16 cellular contexts compared by ENCODE assay signal in the genomic region with DNA sequence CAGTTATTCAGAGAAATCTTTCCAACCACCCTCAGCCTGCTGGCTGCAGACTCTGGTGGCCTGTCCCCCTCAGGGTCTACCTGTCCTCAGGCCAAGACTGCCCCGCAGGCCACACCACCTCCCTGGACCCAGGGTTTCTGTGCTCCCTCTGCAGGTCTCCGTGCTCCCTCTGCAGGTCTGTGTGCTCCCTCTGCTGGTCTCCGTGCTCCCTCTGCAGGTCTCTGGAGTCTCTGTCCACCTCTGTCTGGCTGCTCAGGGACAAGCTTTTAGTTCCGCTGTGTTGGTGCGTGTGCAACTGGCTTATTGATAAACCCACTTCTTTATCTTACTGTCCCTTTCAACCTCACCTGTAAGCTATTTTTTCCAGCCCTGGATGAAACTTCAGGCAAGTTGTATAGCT. TPM values are rescaled to one million over a fixed set of nuclear protein-coding genes. Genes with fewer than 3 reads are reported as not detected.
A peak's percentile ranks its signal among the peaks of the same experiment; 100 is the strongest.
DNase-seq lines count a peak whose midpoint lies in the region; ATAC-seq and TF ChIP-seq lines count a peak whose summit lies in the region.
"Had no signal": no experiment of that assay in that cellular context is flagged by ENCODE, and none has a peak within 500 bp of the region (broad histone marks: within the 10 kb centered on the region; RNA-seq: fewer than 3 reads in every experiment).

No MANE protein-coding gene starts in this region.

- in situ Hi-C loops in GM13976 (cut with MboI; ENCODE audit: low sequenced_read_pairs, unreplicated experiment) = no loop called here

- TF ChIP-seq CTCF in AG09309 (IDR thresholded peaks at IDR 0.05; ENCODE audit: control insufficient read depth, insufficient read depth, low read depth, low read length, missing control alignments) = peak; percentile 35
- peak; percentile 4 to 45 (median 24); a peak in 2 of 6 replicates for TF ChIP-seq CTCF in HCT116 (IDR thresholded peaks at IDR 0.05 in 2 of 3, conservative IDR thresholded peaks at IDR 0.05 in 1 of 3; ENCODE audit: borderline replicate concordance in 1 of 3, insufficient read depth in 1 of 3, low read depth in 2 of 3, low read length in 2 of 3)
- peak; percentile 40 for TF ChIP-seq CTCF in fibroblast of villous mesenchyme (IDR thresholded peaks at IDR 0.05; ENCODE audit: insufficient read depth, low read depth, low read length)
- no peak for TF ChIP-seq CTCF in tibial artery (IDR thresholded peaks at IDR 0.05)
- no peak for TF ChIP-seq CTCF in GM13976 (IDR thresholded peaks at IDR 0.05; ENCODE audit: borderline replicate concordance, control extremely low read depth, extremely low read depth, insufficient read depth, missing control alignments)

- TF ChIP-seq POLR2A in HCT116 (IDR thresholded peaks at IDR 0.05; ENCODE audit: borderline replicate concordance, extremely low read depth, insufficient read depth, insufficient read length) = no peak

- no peaks in the 10 kb centered on the region for H3K9me2 ChIP-seq in HCT116 (ENCODE audit: insufficient read depth)

- no TSS peak for BruUV-seq in HCT116 (replicated peaks; lab: Mats Ljungman, UMichigan)

- H3K27ac Mint-ChIP-seq in activated T-helper 1 cell treated with anti-CD3 and anti-CD28 coated beads, Interleukin-12 subunit alpha, Interleukin-12 subunit beta, Interleukin-2, Interleukin-4 antibody, amounts not matched to agents 30 ng/mL and 10 ng/mL and 1 ng/mL, durations not matched to agents 14 hours and 24 hours and 36 hours = peak overlapping the region; percentile 18
- H3K27ac Mint-ChIP-seq: stimulated activated naive CD8-positive, alpha-beta T cell treated with anti-CD3 and anti-CD28 coated beads, Interleukin-15, Interleukin-2, amounts not matched to agents 100 ng/mL and 50 ng/mL, for 24 hours; T-helper 17 cell had no signal

- no peaks in the 10 kb centered on the region for H3K27me3 Mint-ChIP-seq in activated T-helper 1 cell treated with anti-CD3 and anti-CD28 coated beads, Interleukin-12 subunit alpha, Interleukin-12 subunit beta, Interleukin-2, Interleukin-4 antibody, amounts not matched to agents 30 ng/mL and 10 ng/mL and 1 ng/mL, durations not matched to agents 14 hours and 24 hours and 36 hours (ENCODE audit: insufficient read depth)
- H3K27me3 Mint-ChIP-seq: stimulated activated naive CD8-positive, alpha-beta T cell treated with anti-CD3 and anti-CD28 coated beads, Interleukin-15, Interleukin-2, amounts not matched to agents 100 ng/mL and 50 ng/mL, for 24 hours; T-helper 17 cell had no signal

- H3K79me2 ChIP-seq in HCT116 (ENCODE audit: insufficient read depth, low read length) = no peaks in the 10 kb centered on the region

- DNase-seq in AG09309 (ENCODE audit: low read depth) = no peak
- DNase-seq in HCT116 (ENCODE audit: low read depth, low spot score) = no peak
- no peak for DNase-seq in activated T-helper 1 cell treated with anti-CD3 and anti-CD28 coated beads, Interleukin-12 subunit alpha, Interleukin-12 subunit beta, Interleukin-2, Interleukin-4 antibody, amounts not matched to agents 30 ng/mL and 10 ng/mL and 1 ng/mL, durations not matched to agents 14 hours and 24 hours and 36 hours (ENCODE audit: low spot score)
- DNase-seq in fibroblast of villous mesenchyme (ENCODE audit: low read depth) = peak; percentile 17
- DNase-seq in tibial artery = no peak
- DNase-seq in substantia nigra (lab: John Stamatoyannopoulos, UW) = no peak
- DNase-seq in islet precursor cell = no peak
- DNase-seq in GM13976 (ENCODE audit: low spot score) = no peak
- DNase-seq: body of pancreas; foreskin melanocyte; left ventricle myocardium superior; NCI-H82; occipital lobe; stimulated activated CD4-positive, alpha-beta T cell treated with anti-CD3 and anti-CD28 coated beads, Interleukin-1b, Interleukin-23, amount 100 ng/mL, for 48 hours; T-helper 17 cell had no signal

- TF ChIP-seq RAD21 in HCT116 (IDR thresholded peaks at IDR 0.05; ENCODE audit: low read depth) = peak; percentile 53

- H3K4me3 ChIP-seq in AG09309 (ENCODE audit: control insufficient read depth, low read depth, low read length) = no peak overlapping the region
- H3K4me3 ChIP-seq in HCT116 (replicated peaks in 1 of 2; ENCODE audit: low read depth in 1 of 2, low read length in 2 of 2) = no peak overlapping the region
- no peak overlapping the region for H3K4me3 ChIP-seq in fibroblast of villous mesenchyme (ENCODE audit: low read depth, low read length)
- H3K4me3 ChIP-seq in tibial artery = no peak overlapping the region
- H3K4me3 ChIP-seq: body of pancreas had no signal

- H3K27me3 ChIP-seq in HCT116 (ENCODE audit: insufficient read depth, low read length) (no peaks in the 10 kb centered on the region), tibial artery (no peaks in the 10 kb centered on the region)
- H3K27me3 ChIP-seq: body of pancreas had no signal

- H3K9me3 ChIP-seq in HCT116 (ENCODE audit: control insufficient read depth in 1 of 2, insufficient read depth in 1 of 2, low read depth in 1 of 2, low read length in 2 of 2) = no peaks in the 10 kb centered on the region
- no peaks in the 10 kb centered on the region for H3K9me3 ChIP-seq in tibial artery
- H3K9me3 ChIP-seq: body of pancreas had no signal

- peak; percentile 64; the same call in 1 of the 2 replicates for ATAC-seq in HCT116
- ATAC-seq: body of pancreas, left ventricle myocardium superior, T-helper 17 cell had no signal

- H3K4me1 Mint-ChIP-seq in activated T-helper 1 cell treated with anti-CD3 and anti-CD28 coated beads, Interleukin-12 subunit alpha, Interleukin-12 subunit beta, Interleukin-2, Interleukin-4 antibody, amounts not matched to agents 30 ng/mL and 10 ng/mL and 1 ng/mL, durations not matched to agents 14 hours and 24 hours and 36 hours (ENCODE audit: low read depth) = no peaks in the 10 kb centered on the region

- peaks cover 27% of the 10 kb centered on the region for H3K36me3 Mint-ChIP-seq in activated T-helper 1 cell treated with anti-CD3 and anti-CD28 coated beads, Interleukin-12 subunit alpha, Interleukin-12 subunit beta, Interleukin-2, Interleukin-4 antibody, amounts not matched to agents 30 ng/mL and 10 ng/mL and 1 ng/mL, durations not matched to agents 14 hours and 24 hours and 36 hours (ENCODE audit: low read depth)

- peaks cover 0 to 12% of the 10 kb centered on the region in 2 experiments; a peak in 1 of 4 replicates for H3K4me1 ChIP-seq in HCT116 (ENCODE audit: control insufficient read depth in 1 of 2, insufficient read depth in 2 of 2, low read length in 2 of 2)
- H3K4me1 ChIP-seq in tibial artery = peaks cover 0 to 14% (median 8%) of the 10 kb centered on the region in 4 donors
- H3K4me1 ChIP-seq: body of pancreas had no signal

- no peak overlapping the region for H3K4me3 Mint-ChIP-seq in activated T-helper 1 cell treated with anti-CD3 and anti-CD28 coated beads, Interleukin-12 subunit alpha, Interleukin-12 subunit beta, Interleukin-2, Interleukin-4 antibody, amounts not matched to agents 30 ng/mL and 10 ng/mL and 1 ng/mL, durations not matched to agents 14 hours and 24 hours and 36 hours
- H3K4me3 Mint-ChIP-seq: stimulated activated naive CD8-positive, alpha-beta T cell treated with anti-CD3 and anti-CD28 coated beads, Interleukin-15, Interleukin-2, amounts not matched to agents 100 ng/mL and 50 ng/mL, for 24 hours; T-helper 17 cell had no signal

- no peaks in the 10 kb centered on the region for H4K20me1 ChIP-seq in HCT116 (ENCODE audit: insufficient read depth)

- RAD21 ChIA-PET in HCT116 (lab: Charles Lee; ENCODE audit: low non-redundant PET in 1 of 2, low total read pairs in 2 of 2, uncharacterized antibody in 2 of 2, unreplicated experiment in 2 of 2) = no interaction called here

- H3K27ac ChIP-seq in HCT116 (ENCODE audit: low read depth, low read length) (no peak overlapping the region), tibial artery (no peak overlapping the region), substantia nigra (ENCODE audit: low read depth, low read length, poor library complexity, severe bottlenecking) (no peak overlapping the region)
- H3K27ac ChIP-seq: body of pancreas had no signal

- intact Hi-C loops in HCT116 (cut with micrococcal nuclease) (no loop called here), tibial artery (cut with DNase I; ENCODE audit: low total_unique reads) (no loop called here)
- intact Hi-C loops in activated T-helper 1 cell treated with anti-CD3 and anti-CD28 coated beads, Interleukin-12 subunit alpha, Interleukin-12 subunit beta, Interleukin-2, Interleukin-4 antibody, amounts not matched to agents 30 ng/mL and 10 ng/mL and 1 ng/mL, durations not matched to agents 14 hours and 24 hours and 36 hours (cut with micrococcal nuclease) = no loop called here

- 0 out of 4 replicates have a peak, but pooled peaks cover 0 to 4% of the 10 kb centered on the region in 2 experiments for H3K36me3 ChIP-seq in HCT116 (ENCODE audit: control insufficient read depth in 1 of 2, insufficient read depth in 2 of 2, low read length in 2 of 2)
- H3K36me3 ChIP-seq in tibial artery = no peaks in the 10 kb centered on the region

- no peaks in the 10 kb centered on the region for H3K9me3 Mint-ChIP-seq in activated T-helper 1 cell treated with anti-CD3 and anti-CD28 coated beads, Interleukin-12 subunit alpha, Interleukin-12 subunit beta, Interleukin-2, Interleukin-4 antibody, amounts not matched to agents 30 ng/mL and 10 ng/mL and 1 ng/mL, durations not matched to agents 14 hours and 24 hours and 36 hours
- H3K9me3 Mint-ChIP-seq: stimulated activated naive CD8-positive, alpha-beta T cell treated with anti-CD3 and anti-CD28 coated beads, Interleukin-15, Interleukin-2, amounts not matched to agents 100 ng/mL and 50 ng/mL, for 24 hours had no signal

- no peak overlapping the region for H2AFZ ChIP-seq in HCT116 (ENCODE audit: low read depth, low read length, poor library complexity, severe bottlenecking)

- no peak overlapping the region for H3K4me2 ChIP-seq in HCT116 (ENCODE audit: low read length)

- POLR2A ChIA-PET in HCT116 (lab: Charles Lee) = no interaction called here

- CTCF ChIA-PET in HCT116 (lab: Charles Lee) = interaction anchor here (1.5 kb wide), 1 partner anchor 338 kb away, joined by 3 read pairs; no protein-coding TSS in a partner anchor

- H3K9ac ChIP-seq in HCT116 (ENCODE audit: low read length) = no peak overlapping the region

TF ChIP-seq in HCT116, 20 proteins besides CTCF, POLR2A, EP300 and RAD21 (continues in another document):
- no peak for TF ChIP-seq ELF1 (IDR thresholded peaks at IDR 0.05; ENCODE audit: borderline replicate concordance, low read depth)
- TF ChIP-seq SP1 (IDR thresholded peaks at IDR 0.05; ENCODE audit: low read depth) = no peak
- TF ChIP-seq SIN3A (IDR thresholded peaks at IDR 0.05; ENCODE audit: low read depth) = no peak
- TF ChIP-seq MAX (IDR thresholded peaks at IDR 0.05) = no peak

RNA-seq across cellular contexts. Expression of gene BDH1, which starts 30.1 kb away (rescaled TPM):
- total RNA-seq in HCT116 (2021; ENCODE audit: unreplicated experiment) (26.6 TPM), fibroblast of villous mesenchyme (4.8 and 5.2 TPM in 2 replicates)
- polyA plus RNA-seq in HCT116 (2012) = 23.7 and 32.0 TPM in 2 replicates
- total RNA-seq in activated T-helper 1 cell treated with anti-CD3 and anti-CD28 coated beads, Interleukin-12 subunit alpha, Interleukin-12 subunit beta, Interleukin-2, Interleukin-4 antibody, amounts not matched to agents 30 ng/mL and 10 ng/mL and 1 ng/mL, durations not matched to agents 14 hours and 24 hours and 36 hours = 120 and 126 TPM in 2 replicates

Comparison
In these comparisons a context has a peak if more than half of its experiments do, and no peak if none do; other contexts are left out.
1. CTCF ChIP-seq: peak in AG09309 (single experiment), HCT116 (3 of 3) and fibroblast of villous mesenchyme (single experiment); none in tibial artery (0 of 2) and GM13976 (single experiment).